ENCODE assay signal across 16 cellular contexts in the genomic region with DNA sequence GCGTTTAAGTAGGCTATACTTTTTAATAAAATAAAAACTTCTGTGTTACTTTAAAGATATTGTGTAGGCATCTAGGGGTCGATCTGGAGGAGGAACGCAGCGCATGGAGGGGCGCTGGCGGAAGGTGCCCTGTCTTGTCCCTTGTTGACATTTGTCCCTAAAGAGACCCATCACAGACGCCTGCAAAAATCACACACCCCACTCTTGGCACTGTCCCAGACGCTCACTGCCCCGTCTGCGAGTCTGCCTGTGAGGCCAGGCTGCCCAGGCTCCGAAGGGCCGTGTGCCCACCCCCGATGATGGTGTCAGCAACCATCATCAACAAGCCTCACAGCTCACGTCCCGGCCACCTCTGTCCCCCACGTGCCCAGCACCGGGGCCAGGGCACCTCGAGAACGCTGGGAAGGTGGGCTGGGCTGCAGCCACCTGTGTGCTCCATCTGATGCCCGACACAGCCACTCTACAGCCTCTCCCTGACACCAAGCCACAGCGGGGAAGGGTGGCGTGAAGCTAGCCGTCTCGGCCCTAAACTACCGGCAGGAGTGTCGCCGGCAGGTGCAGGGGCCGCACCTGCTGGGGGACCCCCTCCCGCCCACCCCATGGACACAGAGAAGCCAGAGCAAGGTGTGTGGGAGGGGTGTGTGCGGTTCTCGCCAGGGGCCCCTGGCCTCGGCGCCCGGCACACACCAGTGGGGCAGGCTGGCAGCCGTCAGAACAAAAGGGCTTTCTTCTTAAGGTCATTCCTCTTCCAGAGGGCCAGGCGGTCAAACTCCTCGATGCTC.
"Had no signal": no experiment of that assay in that cellular context is flagged by ENCODE, and none has a peak within 500 bp of the region (broad histone marks: within the 10 kb centered on the region; RNA-seq: fewer than 3 reads in every experiment).

No MANE protein-coding gene starts in this region.

- H3K9me3 ChIP-seq: esophagus squamous epithelium, right atrium auricular region, tibial artery, vagina had no signal

- H3K27me3 ChIP-seq: dorsolateral prefrontal cortex, esophagus squamous epithelium, right atrium auricular region, tibial artery, vagina had no signal

- H3K4me3 ChIP-seq: dorsolateral prefrontal cortex, esophagus squamous epithelium, right atrium auricular region, smooth muscle cell, tibial artery, vagina had no signal

- DNase-seq: activated CD8-positive, alpha-beta memory T cell treated with anti-CD3 and anti-CD28 coated beads, Interleukin-2, amount 50 U/mL, for 4 hours; activated CD8-positive, alpha-beta T cell treated with anti-CD3 and anti-CD28 coated beads for 36 hours; activated T-cell treated with anti-CD3 and anti-CD28 coated beads, Interleukin-2, amount 50 U/mL, for 72 hours; dorsolateral prefrontal cortex; esophagus squamous epithelium; foreskin fibroblast; glutamatergic neuron; left cardiac atrium; mammary epithelial cell; T1000; tibial artery had no signal

- H3K9me3 Mint-ChIP-seq: activated CD8-positive, alpha-beta T cell treated with anti-CD3 and anti-CD28 coated beads for 36 hours; activated naive CD4-positive, alpha-beta T cell treated with anti-CD3 and anti-CD28 coated beads, Interleukin-2, amount 50 U/mL, for 72 hours; activated T-cell treated with anti-CD3 and anti-CD28 coated beads, Interleukin-2, amount 50 U/mL, for 72 hours; stimulated activated memory B cell treated with anti-CD40 and anti-IgM and Interleukin-4, amounts not matched to agents 10 μg/mL and 1 μg/mL and 100 μg/mL, for 72 hours had no signal

- H3K27ac ChIP-seq: right atrium auricular region, tibial artery, vagina had no signal

- H3K4me3 Mint-ChIP-seq: activated CD8-positive, alpha-beta T cell treated with anti-CD3 and anti-CD28 coated beads for 36 hours; stimulated activated memory B cell treated with anti-CD40 and anti-IgM and Interleukin-4, amounts not matched to agents 10 μg/mL and 1 μg/mL and 100 μg/mL, for 72 hours had no signal

- H3K36me3 ChIP-seq: esophagus squamous epithelium, right atrium auricular region, tibial artery, vagina had no signal

- H3K27ac Mint-ChIP-seq: stimulated activated memory B cell treated with anti-CD40 and anti-IgM and Interleukin-4, amounts not matched to agents 10 μg/mL and 1 μg/mL and 100 μg/mL, for 72 hours had no signal

- ATAC-seq: activated CD8-positive, alpha-beta T cell treated with anti-CD3 and anti-CD28 coated beads for 36 hours; activated naive CD4-positive, alpha-beta T cell treated with anti-CD3 and anti-CD28 coated beads, Interleukin-2, amount 50 U/mL, for 72 hours; activated T-cell treated with anti-CD3 and anti-CD28 coated beads, Interleukin-2, amount 50 U/mL, for 72 hours; left cardiac atrium; stimulated activated memory B cell treated with anti-CD40 and anti-IgM and Interleukin-4, amounts not matched to agents 10 μg/mL and 1 μg/mL and 100 μg/mL, for 72 hours had no signal
